ENCODE assay signal across 8 cellular contexts in the genomic region with DNA sequence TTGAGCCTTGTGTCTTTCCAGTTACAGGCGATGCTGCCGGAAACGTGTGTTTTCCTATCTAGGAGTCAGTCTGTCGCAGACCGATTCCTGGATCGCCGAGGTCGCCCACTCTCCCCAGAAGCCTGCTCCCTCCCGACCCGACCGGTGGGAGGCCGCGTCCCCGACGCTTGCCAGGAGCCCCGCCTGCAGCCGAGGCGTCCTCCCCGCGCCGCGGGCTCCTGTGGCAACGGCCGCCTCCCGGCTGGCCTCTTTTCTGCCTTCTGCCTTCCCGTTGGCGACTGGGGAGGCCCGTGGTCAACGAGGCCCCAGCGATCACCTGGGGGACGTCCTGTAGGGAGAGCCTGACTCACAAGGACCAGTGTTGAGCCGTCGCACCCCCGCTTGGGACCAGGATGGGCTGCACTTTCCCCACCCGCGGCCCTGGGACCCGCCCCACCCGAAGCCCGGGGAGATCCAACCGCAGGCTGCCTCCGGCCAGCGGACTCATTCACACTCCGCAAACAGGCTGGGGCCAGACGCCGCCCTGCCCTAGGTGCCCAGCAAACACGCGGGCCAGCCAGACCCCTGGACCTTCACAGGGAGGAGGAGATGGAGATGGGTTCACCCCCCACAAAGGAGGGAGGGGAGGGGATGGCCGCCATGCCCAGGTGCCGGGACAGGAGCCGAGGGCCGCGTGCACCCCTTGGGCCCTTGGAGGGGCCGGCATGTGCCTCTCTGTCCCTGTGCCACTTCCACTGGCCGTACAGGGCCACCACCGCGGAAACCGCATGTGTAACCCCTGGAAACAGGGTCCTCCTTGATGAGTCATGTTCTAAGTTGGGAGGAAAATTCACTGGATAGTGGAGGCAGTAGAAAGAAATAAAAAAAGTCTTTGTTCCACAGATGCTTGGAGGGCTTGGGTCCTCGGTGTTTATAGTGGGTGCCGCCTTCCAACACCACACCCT. TPM values are rescaled to one million over a fixed set of nuclear protein-coding genes. Genes with fewer than 3 reads are reported as not detected.
DNase-seq lines count a peak whose midpoint lies in the region; ATAC-seq and TF ChIP-seq lines count a peak whose summit lies in the region.

No MANE protein-coding gene starts in this region.

- intact Hi-C loops in activated T-helper 1 cell treated with anti-CD3 and anti-CD28 coated beads, Interleukin-12 subunit alpha, Interleukin-12 subunit beta, Interleukin-2, Interleukin-4 antibody, amounts not matched to agents 30 ng/mL and 10 ng/mL and 1 ng/mL, durations not matched to agents 14 hours and 24 hours and 36 hours (cut with micrococcal nuclease), result loop anchor here (5.0 to 10.0 kb wide), 3 partner anchors 123 to 382 kb away; a partner anchor contains a TSS

- no peaks in the 10 kb centered on the region for H3K36me3 Mint-ChIP-seq in CD8-positive, alpha-beta memory T cell
- no peaks in the 10 kb centered on the region for H3K36me3 Mint-ChIP-seq in activated T-helper 1 cell treated with anti-CD3 and anti-CD28 coated beads, Interleukin-12 subunit alpha, Interleukin-12 subunit beta, Interleukin-2, Interleukin-4 antibody, amounts not matched to agents 30 ng/mL and 10 ng/mL and 1 ng/mL, durations not matched to agents 14 hours and 24 hours and 36 hours (ENCODE audit: low read depth)
- no peaks in the 10 kb centered on the region for H3K36me3 Mint-ChIP-seq in nephron progenitor cell (ENCODE audit: low read depth)

- peaks cover 33% of the 10 kb centered on the region for H3K27me3 ChIP-seq in CD8-positive, alpha-beta memory T cell (ENCODE audit: insufficient read depth, low read length, poor library complexity, severe bottlenecking)

- peak overlapping the region; percentile 82 to 96 (median 89) for H3K4me3 Mint-ChIP-seq in CD8-positive, alpha-beta memory T cell
- H3K4me3 Mint-ChIP-seq in activated T-helper 1 cell treated with anti-CD3 and anti-CD28 coated beads, Interleukin-12 subunit alpha, Interleukin-12 subunit beta, Interleukin-2, Interleukin-4 antibody, amounts not matched to agents 30 ng/mL and 10 ng/mL and 1 ng/mL, durations not matched to agents 14 hours and 24 hours and 36 hours, result peak overlapping the region; percentile 83
- H3K4me3 Mint-ChIP-seq in nephron progenitor cell, result peak overlapping the region; percentile 81

- TF ChIP-seq CTCF in HFF-Myc (IDR thresholded peaks at IDR 0.05; ENCODE audit: low read depth, low read length, missing control alignments) (no peak), nephron progenitor cell (IDR thresholded peaks at IDR 0.05) (no peak)

- POLR2A ChIA-PET in CD8-positive, alpha-beta memory T cell (lab: Charles Lee), result interaction anchor here (0.6 to 0.7 kb wide), 5 partner anchors 45 to 525 kb away, joined by 3 to 16 read pairs (median 8); a partner anchor contains a TSS

- peak overlapping the region; percentile 16 for H3K27ac ChIP-seq in CD8-positive, alpha-beta memory T cell (ENCODE audit: low read depth, low read length)

- peak overlapping the region in 4 of 8 donors; percentile 23 to 69 (median 53) for H3K27ac Mint-ChIP-seq in CD8-positive, alpha-beta memory T cell
- no peak overlapping the region for H3K27ac Mint-ChIP-seq in activated T-helper 1 cell treated with anti-CD3 and anti-CD28 coated beads, Interleukin-12 subunit alpha, Interleukin-12 subunit beta, Interleukin-2, Interleukin-4 antibody, amounts not matched to agents 30 ng/mL and 10 ng/mL and 1 ng/mL, durations not matched to agents 14 hours and 24 hours and 36 hours
- no peak overlapping the region for H3K27ac Mint-ChIP-seq in nephron progenitor cell

- H3K9me3 Mint-ChIP-seq in CD8-positive, alpha-beta memory T cell, result no peaks in the 10 kb centered on the region
- no peaks in the 10 kb centered on the region for H3K9me3 Mint-ChIP-seq in activated T-helper 1 cell treated with anti-CD3 and anti-CD28 coated beads, Interleukin-12 subunit alpha, Interleukin-12 subunit beta, Interleukin-2, Interleukin-4 antibody, amounts not matched to agents 30 ng/mL and 10 ng/mL and 1 ng/mL, durations not matched to agents 14 hours and 24 hours and 36 hours
- H3K9me3 Mint-ChIP-seq in nephron progenitor cell, result no peaks in the 10 kb centered on the region

- ATAC-seq in HG02973 (IDR thresholded peaks at IDR 0.05; ENCODE audit: unreplicated experiment), result no peak
- no peak for ATAC-seq in GM19455 (IDR thresholded peaks at IDR 0.05; ENCODE audit: unreplicated experiment)

- H3K4me3 ChIP-seq in CD8-positive, alpha-beta memory T cell (ENCODE audit: low read length), result peak overlapping the region; percentile 78
- H3K4me3 ChIP-seq in HFF-Myc (replicated peaks; ENCODE audit: low read depth, low read length), result peak overlapping the region; percentile 44

- peaks cover 20 to 31% of the 10 kb centered on the region in 2 donors for H3K27me3 Mint-ChIP-seq in CD8-positive, alpha-beta memory T cell
- H3K27me3 Mint-ChIP-seq in activated T-helper 1 cell treated with anti-CD3 and anti-CD28 coated beads, Interleukin-12 subunit alpha, Interleukin-12 subunit beta, Interleukin-2, Interleukin-4 antibody, amounts not matched to agents 30 ng/mL and 10 ng/mL and 1 ng/mL, durations not matched to agents 14 hours and 24 hours and 36 hours (ENCODE audit: insufficient read depth), result peaks cover 32% of the 10 kb centered on the region
- peaks cover 21% of the 10 kb centered on the region for H3K27me3 Mint-ChIP-seq in nephron progenitor cell (ENCODE audit: low read depth, poor library complexity)

- no peak for DNase-seq in CD8-positive, alpha-beta memory T cell
- DNase-seq in HFF-Myc (ENCODE audit: extremely low read depth, low read depth) (peak; percentile 75), foreskin melanocyte (peak; percentile 69), nephron progenitor cell (peak; percentile 37), GM19240 (ENCODE audit: insufficient read length, low spot score) (no peak)
- DNase-seq in activated T-helper 1 cell treated with anti-CD3 and anti-CD28 coated beads, Interleukin-12 subunit alpha, Interleukin-12 subunit beta, Interleukin-2, Interleukin-4 antibody, amounts not matched to agents 30 ng/mL and 10 ng/mL and 1 ng/mL, durations not matched to agents 14 hours and 24 hours and 36 hours (ENCODE audit: low spot score), result no peak

- no peaks in the 10 kb centered on the region for H3K36me3 ChIP-seq in CD8-positive, alpha-beta memory T cell (ENCODE audit: insufficient read depth, low read length)

- H3K9me3 ChIP-seq in CD8-positive, alpha-beta memory T cell (ENCODE audit: low read length), result no peaks in the 10 kb centered on the region

- peaks cover 28% of the 10 kb centered on the region for H3K4me1 ChIP-seq in CD8-positive, alpha-beta memory T cell (ENCODE audit: insufficient read depth, low read length)

- CTCF ChIA-PET in CD8-positive, alpha-beta memory T cell (lab: Charles Lee), result interaction anchor here (0.6 to 2.8 kb wide), 7 partner anchors 8 to 312 kb away, joined by 3 to 16 read pairs (median 4); a partner anchor contains a TSS

- peaks cover 11 to 30% (median 14%) of the 10 kb centered on the region in 3 donors for H3K4me1 Mint-ChIP-seq in CD8-positive, alpha-beta memory T cell
- H3K4me1 Mint-ChIP-seq in activated T-helper 1 cell treated with anti-CD3 and anti-CD28 coated beads, Interleukin-12 subunit alpha, Interleukin-12 subunit beta, Interleukin-2, Interleukin-4 antibody, amounts not matched to agents 30 ng/mL and 10 ng/mL and 1 ng/mL, durations not matched to agents 14 hours and 24 hours and 36 hours (ENCODE audit: low read depth), result peaks cover 7% of the 10 kb centered on the region
- peaks cover 44% of the 10 kb centered on the region for H3K4me1 Mint-ChIP-seq in nephron progenitor cell

RNA-seq across cellular contexts. Expression of a gene that starts 7.2 kb away (rescaled TPM):
- 10 to 100 TPM; 12.1 to 13.1 TPM for total RNA-seq in CD8-positive, alpha-beta memory T cell
- 1.6 TPM for polyA plus RNA-seq in CD8-positive, alpha-beta memory T cell
- total RNA-seq in activated T-helper 1 cell treated with anti-CD3 and anti-CD28 coated beads, Interleukin-12 subunit alpha, Interleukin-12 subunit beta, Interleukin-2, Interleukin-4 antibody, amounts not matched to agents 30 ng/mL and 10 ng/mL and 1 ng/mL, durations not matched to agents 14 hours and 24 hours and 36 hours, result 0.42 and 0.62 TPM in 2 replicates

Comparison
In these comparisons a context has a peak if more than half of its experiments do, and no peak if none do; other contexts are left out.
1. DNase-seq: peak in HFF-Myc (single experiment), foreskin melanocyte (single experiment) and nephron progenitor cell (single experiment); none in CD8-positive, alpha-beta memory T cell (0 of 5), activated T-helper 1 cell treated with anti-CD3 and anti-CD28 coated beads, Interleukin-12 subunit alpha, Interleukin-12 subunit beta, Interleukin-2, Interleukin-4 antibody, amounts not matched to agents 30 ng/mL and 10 ng/mL and 1 ng/mL, durations not matched to agents 14 hours and 24 hours and 36 hours (single experiment) and GM19240 (single experiment).
2. Peak in every context shown above with its lines, with median percentiles within 50 percentile points of each other: H3K4me3 Mint-ChIP-seq.